Comparison of ENCODE assay signal across 9 cellular contexts in the genomic region with DNA sequence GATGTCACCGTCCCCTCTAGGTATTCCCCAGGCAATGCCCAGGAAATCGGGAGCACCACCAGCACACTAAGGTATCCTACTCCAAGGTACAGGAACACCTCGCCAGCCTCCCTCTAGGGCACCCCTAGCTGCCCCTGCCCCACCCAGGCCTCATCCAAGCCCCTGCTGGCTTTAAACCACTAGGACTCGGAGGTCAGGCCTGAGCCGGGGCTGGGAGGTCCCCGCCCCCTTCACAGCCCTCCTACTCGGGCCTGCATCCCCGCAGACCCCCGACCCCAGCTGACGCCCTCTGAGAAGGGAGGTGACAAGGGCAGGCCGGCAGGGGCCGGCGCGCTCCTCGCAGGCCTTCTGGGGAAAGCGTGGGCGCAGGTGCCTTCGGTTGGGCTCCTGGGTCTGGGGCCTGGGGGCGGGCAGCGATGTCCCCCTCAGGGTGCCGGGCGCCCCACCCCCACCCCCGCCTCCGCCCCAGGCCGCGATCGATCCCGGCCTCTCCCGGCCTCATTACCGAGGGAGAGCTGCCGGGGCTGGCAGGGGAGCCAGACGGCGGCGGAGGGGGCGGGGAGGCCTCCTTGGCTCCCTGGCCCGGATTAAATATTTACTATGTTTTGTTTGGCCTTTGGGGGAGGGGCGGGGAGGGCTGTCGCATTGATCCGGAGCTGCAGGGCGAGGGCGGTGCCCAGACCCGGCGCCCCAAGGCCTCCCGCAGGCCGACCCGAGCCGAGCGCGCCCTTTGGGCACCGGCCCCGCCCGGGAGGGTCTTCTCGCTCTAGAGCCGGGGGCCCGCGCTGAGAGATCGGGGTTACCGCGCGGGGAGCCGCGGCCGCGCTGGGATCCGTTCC. TPM values are rescaled to one million over a fixed set of nuclear protein-coding genes. Genes with fewer than 3 reads are reported as not detected.
DNase-seq lines count a peak whose midpoint lies in the region; ATAC-seq and TF ChIP-seq lines count a peak whose summit lies in the region.
"Had no signal": no experiment of that assay in that cellular context is flagged by ENCODE, and none has a peak within 500 bp of the region (broad histone marks: within the 10 kb centered on the region; RNA-seq: fewer than 3 reads in every experiment).

No MANE protein-coding gene starts in this region.

- H3K9me3 Mint-ChIP-seq in brain (peaks cover 0 to 3% (median 0%) of the 10 kb centered on the region in 5 experiments), immature natural killer cell (peaks cover 0 to 4% (median 0%) of the 10 kb centered on the region in 6 donors)
- no peaks in the 10 kb centered on the region for H3K9me3 Mint-ChIP-seq in activated T-helper 2 cell treated with anti-CD3 and anti-CD28 coated beads, Interferon-gamma antibody, Interleukin-2, Interleukin-4, amounts not matched to agents 10 μg/mL and 5 μg/mL and 100 μg/mL, durations not matched to agents 14 hours and 24 hours and 36 hours

- no peaks in the 10 kb centered on the region for H3K36me3 ChIP-seq in thoracic aorta

- peak overlapping the region in 4 of 5 experiments; percentile 77 to 95 (median 90) for H3K27ac Mint-ChIP-seq in brain
- H3K27ac Mint-ChIP-seq in activated T-helper 2 cell treated with anti-CD3 and anti-CD28 coated beads, Interferon-gamma antibody, Interleukin-2, Interleukin-4, amounts not matched to agents 10 μg/mL and 5 μg/mL and 100 μg/mL, durations not matched to agents 14 hours and 24 hours and 36 hours: no peak overlapping the region
- no peak overlapping the region for H3K27ac Mint-ChIP-seq in immature natural killer cell

- DNase-seq in DMS153 (lab: John Stamatoyannopoulos, UW): peak; percentile 27
- no peak for DNase-seq in DMS153 treated with DMSO at 0.1 percent for 48 hours (lab: John Stamatoyannopoulos, UW; ENCODE audit: unreplicated experiment)
- DNase-seq in left kidney (ENCODE audit: low read depth, low spot score): peak; percentile 83
- DNase-seq in thoracic aorta (ENCODE audit: low spot score): no peak
- DNase-seq in activated T-helper 2 cell treated with anti-CD3 and anti-CD28 coated beads, Interferon-gamma antibody, Interleukin-2, Interleukin-4, amounts not matched to agents 10 μg/mL and 5 μg/mL and 100 μg/mL, durations not matched to agents 14 hours and 24 hours and 36 hours (ENCODE audit: low spot score): no peak
- no peak for DNase-seq in NCI-H1694 (lab: John Stamatoyannopoulos, UW)
- DNase-seq in immature natural killer cell: no peak
- DNase-seq: 8988T had no signal

- peak overlapping the region; percentile 79 for H3K4me3 ChIP-seq in thoracic aorta

- peaks cover 26 to 40% of the 10 kb centered on the region in 2 donors for H3K4me1 ChIP-seq in thoracic aorta (ENCODE audit: control insufficient read depth in 1 of 2, low read depth in 2 of 2)

- intact Hi-C loops in activated T-helper 2 cell treated with anti-CD3 and anti-CD28 coated beads, Interferon-gamma antibody, Interleukin-2, Interleukin-4, amounts not matched to agents 10 μg/mL and 5 μg/mL and 100 μg/mL, durations not matched to agents 14 hours and 24 hours and 36 hours (cut with micrococcal nuclease): loop anchor here (10.0 kb wide), 1 partner anchor 93 kb away; no protein-coding TSS in a partner anchor

- no peaks in the 10 kb centered on the region for H3K36me3 Mint-ChIP-seq in brain
- no peaks in the 10 kb centered on the region for H3K36me3 Mint-ChIP-seq in activated T-helper 2 cell treated with anti-CD3 and anti-CD28 coated beads, Interferon-gamma antibody, Interleukin-2, Interleukin-4, amounts not matched to agents 10 μg/mL and 5 μg/mL and 100 μg/mL, durations not matched to agents 14 hours and 24 hours and 36 hours (ENCODE audit: low read depth)
- peaks cover 0 to 5% (median 0%) of the 10 kb centered on the region in 3 donors for H3K36me3 Mint-ChIP-seq in immature natural killer cell

- H3K27ac ChIP-seq in thoracic aorta: peak overlapping the region in 1 of 2 donors; percentile 21

- no peaks in the 10 kb centered on the region for H3K9me3 ChIP-seq in thoracic aorta

- TF ChIP-seq CTCF in brain (conservative IDR thresholded peaks at IDR 0.05): no peak
- TF ChIP-seq CTCF in thoracic aorta (IDR thresholded peaks at IDR 0.05): no peak

- H3K27me3 Mint-ChIP-seq in brain: peaks cover 8% of the 10 kb centered on the region
- peaks cover 37% of the 10 kb centered on the region for H3K27me3 Mint-ChIP-seq in activated T-helper 2 cell treated with anti-CD3 and anti-CD28 coated beads, Interferon-gamma antibody, Interleukin-2, Interleukin-4, amounts not matched to agents 10 μg/mL and 5 μg/mL and 100 μg/mL, durations not matched to agents 14 hours and 24 hours and 36 hours (ENCODE audit: low read depth)
- peaks cover 0 to 19% (median 7%) of the 10 kb centered on the region in 3 donors for H3K27me3 Mint-ChIP-seq in immature natural killer cell (ENCODE audit: low read depth in 3 of 3)

- peak overlapping the region in 3 of 5 experiments; percentile 21 to 50 (median 24) for H3K4me3 Mint-ChIP-seq in brain
- no peak overlapping the region for H3K4me3 Mint-ChIP-seq in activated T-helper 2 cell treated with anti-CD3 and anti-CD28 coated beads, Interferon-gamma antibody, Interleukin-2, Interleukin-4, amounts not matched to agents 10 μg/mL and 5 μg/mL and 100 μg/mL, durations not matched to agents 14 hours and 24 hours and 36 hours (ENCODE audit: low read depth)
- no peak overlapping the region for H3K4me3 Mint-ChIP-seq in immature natural killer cell

- peaks cover 55% of the 10 kb centered on the region for H3K4me1 Mint-ChIP-seq in brain
- H3K4me1 Mint-ChIP-seq in activated T-helper 2 cell treated with anti-CD3 and anti-CD28 coated beads, Interferon-gamma antibody, Interleukin-2, Interleukin-4, amounts not matched to agents 10 μg/mL and 5 μg/mL and 100 μg/mL, durations not matched to agents 14 hours and 24 hours and 36 hours (ENCODE audit: low read depth): no peaks in the 10 kb centered on the region
- peaks cover 0 to 7% of the 10 kb centered on the region in 2 donors for H3K4me1 Mint-ChIP-seq in immature natural killer cell

- ATAC-seq in thoracic aorta (ENCODE audit: insufficient number of reproducible peaks, low FRiP score, low read depth): no peak

- no peaks in the 10 kb centered on the region for H3K27me3 ChIP-seq in thoracic aorta (replicated peaks; ENCODE audit: insufficient read depth)

RNA-seq across cellular contexts. Expression of a gene that starts 27.3 kb away (rescaled TPM):
- polyA plus RNA-seq in brain (ENCODE audit: insufficient read depth, low read depth, low replicate concordance) (4.3 TPM), immature natural killer cell (under 1 TPM in 1 of 3 donors, not detected in 2; 0.37 TPM)
- 1 to 10 TPM; 5.4 to 8.0 TPM for total RNA-seq in thoracic aorta
- total RNA-seq in activated T-helper 2 cell treated with anti-CD3 and anti-CD28 coated beads, Interferon-gamma antibody, Interleukin-2, Interleukin-4, amounts not matched to agents 10 μg/mL and 5 μg/mL and 100 μg/mL, durations not matched to agents 14 hours and 24 hours and 36 hours: 0.25 and 0.51 TPM in 2 replicates

RNA-seq across cellular contexts. Expression of a gene that starts 32.1 kb away (rescaled TPM):
- polyA plus RNA-seq in brain (ENCODE audit: insufficient read depth, low read depth, low replicate concordance): 18.6 TPM
- total RNA-seq in thoracic aorta: 10 to 100 TPM; 46.0 to 61.1 TPM
- total RNA-seq in activated T-helper 2 cell treated with anti-CD3 and anti-CD28 coated beads, Interferon-gamma antibody, Interleukin-2, Interleukin-4, amounts not matched to agents 10 μg/mL and 5 μg/mL and 100 μg/mL, durations not matched to agents 14 hours and 24 hours and 36 hours: 43.4 and 47.5 TPM in 2 replicates
- polyA plus RNA-seq in immature natural killer cell: 10 to 100 TPM; 18.6 to 26.4 (median 21.4) TPM

RNA-seq across cellular contexts. Expression of a gene that starts 44.0 kb away (rescaled TPM):
- polyA plus RNA-seq in brain (ENCODE audit: insufficient read depth, low read depth, low replicate concordance) (28.7 TPM), immature natural killer cell (100 to 1,000 TPM in 2 of 3 donors, 10 to 100 TPM in 1; 90.6 to 107 (median 104) TPM)
- total RNA-seq in thoracic aorta: 10 to 100 TPM; 44.1 to 46.6 TPM
- 29.9 and 35.8 TPM in 2 replicates for total RNA-seq in activated T-helper 2 cell treated with anti-CD3 and anti-CD28 coated beads, Interferon-gamma antibody, Interleukin-2, Interleukin-4, amounts not matched to agents 10 μg/mL and 5 μg/mL and 100 μg/mL, durations not matched to agents 14 hours and 24 hours and 36 hours

RNA-seq across cellular contexts. Expression of a gene that starts 57.1 kb away (rescaled TPM):
- 2.6 TPM for polyA plus RNA-seq in brain (ENCODE audit: insufficient read depth, low read depth, low replicate concordance)
- total RNA-seq in thoracic aorta: 10 to 100 TPM; 38.3 to 53.9 TPM
- 42.6 and 43.5 TPM in 2 replicates for total RNA-seq in activated T-helper 2 cell treated with anti-CD3 and anti-CD28 coated beads, Interferon-gamma antibody, Interleukin-2, Interleukin-4, amounts not matched to agents 10 μg/mL and 5 μg/mL and 100 μg/mL, durations not matched to agents 14 hours and 24 hours and 36 hours
- polyA plus RNA-seq in immature natural killer cell: 1 to 10 TPM in 2 of 3 donors, under 1 TPM in 1; 0.90 to 5.9 (median 1.2) TPM

Comparison
In these comparisons a context has a peak if more than half of its experiments do, and no peak if none do; other contexts are left out.
1. DNase-seq: peak in DMS153 (single experiment) and left kidney (single experiment); none in DMS153 treated with DMSO at 0.1 percent for 48 hours (single experiment), thoracic aorta (single experiment), activated T-helper 2 cell treated with anti-CD3 and anti-CD28 coated beads, Interferon-gamma antibody, Interleukin-2, Interleukin-4, amounts not matched to agents 10 μg/mL and 5 μg/mL and 100 μg/mL, durations not matched to agents 14 hours and 24 hours and 36 hours (single experiment), NCI-H1694 (single experiment) and immature natural killer cell (0 of 3).
2. H3K27ac Mint-ChIP-seq: peak in brain (4 of 5); none in activated T-helper 2 cell treated with anti-CD3 and anti-CD28 coated beads, Interferon-gamma antibody, Interleukin-2, Interleukin-4, amounts not matched to agents 10 μg/mL and 5 μg/mL and 100 μg/mL, durations not matched to agents 14 hours and 24 hours and 36 hours (single experiment) and immature natural killer cell (0 of 6).
3. H3K4me3 Mint-ChIP-seq: peak in brain (3 of 5); none in activated T-helper 2 cell treated with anti-CD3 and anti-CD28 coated beads, Interferon-gamma antibody, Interleukin-2, Interleukin-4, amounts not matched to agents 10 μg/mL and 5 μg/mL and 100 μg/mL, durations not matched to agents 14 hours and 24 hours and 36 hours (single experiment) and immature natural killer cell (0 of 5).